8 cellular contexts compared by ENCODE assay signal in genomic region chr12:25328082-25328712, GRCh38.
A peak's percentile ranks its signal among the peaks of the same experiment; 100 is the strongest.
DNase-seq lines count a peak whose midpoint lies in the region; ATAC-seq and TF ChIP-seq lines count a peak whose summit lies in the region.

No MANE protein-coding gene starts in this region.

- ATAC-seq in GM21825 (IDR thresholded peaks at IDR 0.05; ENCODE audit: unreplicated experiment) = peak; percentile 37
- no peak for ATAC-seq in activated CD4-positive, CD25-positive, alpha-beta regulatory T cell treated with anti-CD3 and anti-CD28 coated beads, Interleukin-2, amount 50 U/mL, for 24 hours

- DNase-seq in A172 (ENCODE audit: low spot score) (peak; percentile 49), NCI-H69 (lab: John Stamatoyannopoulos, UW) (peak; percentile 38), fibroblast of gingiva (ENCODE audit: low read depth) (peak; percentile 7), endothelial cell (ENCODE audit: low spot score) (no peak), AG08396 (ENCODE audit: low spot score) (no peak), Ammon's horn (ENCODE audit: low spot score) (no peak)

- H3K27ac Mint-ChIP-seq in endothelial cell (ENCODE audit: unreplicated experiment) = no peak overlapping the region

- no peaks in the 10 kb centered on the region for H3K36me3 Mint-ChIP-seq in endothelial cell (ENCODE audit: low read depth, unreplicated experiment)

- no peaks in the 10 kb centered on the region for H3K9me3 Mint-ChIP-seq in endothelial cell (ENCODE audit: unreplicated experiment)

- no peaks in the 10 kb centered on the region for H3K27me3 Mint-ChIP-seq in endothelial cell (ENCODE audit: unreplicated experiment)

- no peaks in the 10 kb centered on the region for H3K4me1 Mint-ChIP-seq in endothelial cell (ENCODE audit: unreplicated experiment)

- TF ChIP-seq CTCF in endothelial cell (IDR thresholded peaks at IDR 0.05; ENCODE audit: unreplicated experiment) = no peak

- H3K4me3 Mint-ChIP-seq in endothelial cell (ENCODE audit: unreplicated experiment) = no peak overlapping the region

Comparison
In these comparisons a context has a peak if more than half of its experiments do, and no peak if none do; other contexts are left out.
1. DNase-seq: peak in A172 (single experiment), NCI-H69 (single experiment) and fibroblast of gingiva (single experiment); none in endothelial cell (single experiment), AG08396 (single experiment) and Ammon's horn (single experiment).